2 cellular contexts compared by ENCODE assay signal in the genomic region with DNA sequence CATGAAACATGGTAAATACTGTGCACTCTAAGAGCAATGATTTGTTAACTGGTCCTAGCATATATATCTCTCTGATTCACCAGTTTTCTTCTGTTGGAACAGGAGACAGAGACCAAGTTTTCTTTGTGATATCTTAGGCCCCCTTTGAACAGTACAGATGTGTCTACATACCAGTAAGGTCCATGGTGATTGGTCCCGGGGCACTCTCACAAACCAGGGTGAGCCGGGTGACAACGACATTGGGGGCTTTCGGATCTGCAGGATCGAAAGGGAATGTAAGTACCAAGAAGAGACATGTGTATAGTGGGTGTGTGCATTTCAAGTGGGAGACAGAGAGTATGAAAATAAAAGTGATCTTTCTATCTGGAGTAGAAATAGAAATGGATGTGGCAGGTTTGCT.
TF ChIP-seq lines count a peak whose summit lies in the region.

No MANE protein-coding gene starts in this region.

TF ChIP-seq in IMR-90, 13 proteins besides CTCF, POLR2A, EP300 and RAD21:
- no peak for TF ChIP-seq USF2 (IDR thresholded peaks at IDR 0.05; ENCODE audit: low read depth, low read length)
- no peak for TF ChIP-seq RCOR1 (IDR thresholded peaks at IDR 0.05; ENCODE audit: insufficient replicate concordance, low read length)
- TF ChIP-seq, protein P1, sequence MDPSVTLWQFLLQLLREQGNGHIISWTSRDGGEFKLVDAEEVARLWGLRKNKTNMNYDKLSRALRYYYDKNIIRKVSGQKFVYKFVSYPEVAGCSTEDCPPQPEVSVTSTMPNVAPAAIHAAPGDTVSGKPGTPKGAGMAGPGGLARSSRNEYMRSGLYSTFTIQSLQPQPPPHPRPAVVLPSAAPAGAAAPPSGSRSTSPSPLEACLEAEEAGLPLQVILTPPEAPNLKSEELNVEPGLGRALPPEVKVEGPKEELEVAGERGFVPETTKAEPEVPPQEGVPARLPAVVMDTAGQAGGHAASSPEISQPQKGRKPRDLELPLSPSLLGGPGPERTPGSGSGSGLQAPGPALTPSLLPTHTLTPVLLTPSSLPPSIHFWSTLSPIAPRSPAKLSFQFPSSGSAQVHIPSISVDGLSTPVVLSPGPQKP (IDR thresholded peaks at IDR 0.05; ENCODE audit: borderline replicate concordance, low read depth, low read length) = no peak
- no peak for TF ChIP-seq MXI1 (IDR thresholded peaks at IDR 0.05; ENCODE audit: borderline replicate concordance, low read depth, low read length)
- TF ChIP-seq FOS (IDR thresholded peaks at IDR 0.05; ENCODE audit: low read depth, low read length) = no peak
- TF ChIP-seq CEBPB (IDR thresholded peaks at IDR 0.05; ENCODE audit: low read depth, low read length) = no peak
- no peak for TF ChIP-seq BHLHE40 (IDR thresholded peaks at IDR 0.05; ENCODE audit: low read depth, low read length)
- TF ChIP-seq RFX5 (IDR thresholded peaks at IDR 0.05; ENCODE audit: low read depth, low read length) = no peak
- no peak for TF ChIP-seq CHD1 (IDR thresholded peaks at IDR 0.05; ENCODE audit: low read depth, low read length)
- no peak for TF ChIP-seq MAFK (IDR thresholded peaks at IDR 0.05; ENCODE audit: low read depth, low read length)

TF ChIP-seq in GM12878, 131 proteins besides CTCF, POLR2A, EP300 and RAD21:
- no peak for TF ChIP-seq RFX5 (IDR thresholded peaks at IDR 0.05; ENCODE audit: low read depth, low read length)
- TF ChIP-seq, protein P2, sequence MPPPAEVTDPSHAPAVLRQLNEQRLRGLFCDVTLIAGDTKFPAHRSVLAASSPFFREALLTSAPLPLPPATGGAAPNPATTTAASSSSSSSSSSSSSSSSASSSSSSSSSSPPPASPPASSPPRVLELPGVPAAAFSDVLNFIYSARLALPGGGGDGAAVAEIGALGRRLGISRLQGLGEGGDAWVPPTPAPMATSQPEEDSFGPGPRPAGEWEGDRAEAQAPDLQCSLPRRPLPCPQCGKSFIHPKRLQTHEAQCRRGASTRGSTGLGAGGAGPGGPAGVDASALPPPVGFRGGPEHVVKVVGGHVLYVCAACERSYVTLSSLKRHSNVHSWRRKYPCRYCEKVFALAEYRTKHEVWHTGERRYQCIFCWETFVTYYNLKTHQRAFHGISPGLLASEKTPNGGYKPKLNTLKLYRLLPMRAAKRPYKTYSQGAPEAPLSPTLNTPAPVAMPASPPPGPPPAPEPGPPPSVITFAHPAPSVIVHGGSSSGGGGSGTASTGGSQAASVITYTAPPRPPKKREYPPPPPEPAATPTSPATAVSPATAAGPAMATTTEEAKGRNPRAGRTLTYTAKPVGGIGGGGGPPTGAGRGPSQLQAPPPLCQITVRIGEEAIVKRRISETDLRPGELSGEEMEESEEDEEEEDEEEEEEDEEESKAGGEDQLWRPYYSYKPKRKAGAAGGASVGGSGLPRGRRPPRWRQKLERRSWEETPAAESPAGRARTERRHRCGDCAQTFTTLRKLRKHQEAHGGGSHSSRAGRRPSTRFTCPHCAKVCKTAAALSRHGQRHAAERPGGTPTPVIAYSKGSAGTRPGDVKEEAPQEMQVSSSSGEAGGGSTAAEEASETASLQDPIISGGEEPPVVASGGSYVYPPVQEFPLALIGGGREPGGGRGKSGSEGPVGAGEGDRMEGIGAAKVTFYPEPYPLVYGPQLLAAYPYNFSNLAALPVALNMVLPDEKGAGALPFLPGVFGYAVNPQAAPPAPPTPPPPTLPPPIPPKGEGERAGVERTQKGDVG (CRISPR knock-in tag; IDR thresholded peaks at IDR 0.05) = 0 out of 2 replicates have a peak, but pooled peaks have one; percentile 12
- TF ChIP-seq, protein P3, sequence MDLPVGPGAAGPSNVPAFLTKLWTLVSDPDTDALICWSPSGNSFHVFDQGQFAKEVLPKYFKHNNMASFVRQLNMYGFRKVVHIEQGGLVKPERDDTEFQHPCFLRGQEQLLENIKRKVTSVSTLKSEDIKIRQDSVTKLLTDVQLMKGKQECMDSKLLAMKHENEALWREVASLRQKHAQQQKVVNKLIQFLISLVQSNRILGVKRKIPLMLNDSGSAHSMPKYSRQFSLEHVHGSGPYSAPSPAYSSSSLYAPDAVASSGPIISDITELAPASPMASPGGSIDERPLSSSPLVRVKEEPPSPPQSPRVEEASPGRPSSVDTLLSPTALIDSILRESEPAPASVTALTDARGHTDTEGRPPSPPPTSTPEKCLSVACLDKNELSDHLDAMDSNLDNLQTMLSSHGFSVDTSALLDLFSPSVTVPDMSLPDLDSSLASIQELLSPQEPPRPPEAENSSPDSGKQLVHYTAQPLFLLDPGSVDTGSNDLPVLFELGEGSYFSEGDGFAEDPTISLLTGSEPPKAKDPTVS (IDR thresholded peaks at IDR 0.05; ENCODE audit: low read depth, low read length) = no peak
- TF ChIP-seq GATAD2B (conservative IDR thresholded peaks at IDR 0.05; ENCODE audit: low read depth) = 0 out of 2 replicates have a peak, but pooled peaks have one; percentile 34
- no peak for TF ChIP-seq BACH1 (IDR thresholded peaks at IDR 0.05; ENCODE audit: borderline replicate concordance)
